ENCODE assay signal across 1 cellular context in the genomic region with DNA sequence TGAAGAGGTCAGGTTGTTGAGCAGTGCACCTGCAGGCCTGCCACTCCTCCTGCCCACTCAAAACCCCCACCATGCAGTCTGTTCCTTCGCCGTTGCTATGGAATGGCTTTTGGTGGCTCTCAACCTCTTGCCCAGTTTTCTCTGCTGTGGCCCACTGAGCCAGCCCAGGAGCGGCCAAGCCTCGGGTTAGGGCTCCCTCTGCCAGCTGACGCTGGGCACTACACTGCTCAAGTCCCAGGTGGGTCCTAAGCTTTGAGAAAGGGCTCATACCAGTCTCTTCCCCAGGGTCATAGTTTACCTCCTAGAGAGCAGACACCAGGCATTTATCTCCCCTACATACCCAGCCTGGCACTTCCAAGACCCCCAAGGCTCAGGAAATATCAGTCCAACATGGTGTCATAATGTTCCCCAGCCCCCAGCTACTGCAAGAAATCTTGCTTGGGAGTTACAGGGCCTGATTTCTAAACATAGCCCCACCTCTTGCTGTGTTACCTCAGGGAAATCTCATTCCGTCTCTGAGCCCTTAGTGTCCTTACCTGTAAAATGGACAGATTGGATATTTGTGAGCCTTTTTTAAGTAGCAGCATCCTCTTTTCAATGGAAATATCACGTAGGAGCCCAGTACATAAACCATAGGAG.
TF ChIP-seq lines count a peak whose summit lies in the region.

No MANE protein-coding gene starts in this region.

TF ChIP-seq in GM12878, 131 proteins besides CTCF, POLR2A, EP300 and RAD21 (continued from another document):
- TF ChIP-seq, protein P1, sequence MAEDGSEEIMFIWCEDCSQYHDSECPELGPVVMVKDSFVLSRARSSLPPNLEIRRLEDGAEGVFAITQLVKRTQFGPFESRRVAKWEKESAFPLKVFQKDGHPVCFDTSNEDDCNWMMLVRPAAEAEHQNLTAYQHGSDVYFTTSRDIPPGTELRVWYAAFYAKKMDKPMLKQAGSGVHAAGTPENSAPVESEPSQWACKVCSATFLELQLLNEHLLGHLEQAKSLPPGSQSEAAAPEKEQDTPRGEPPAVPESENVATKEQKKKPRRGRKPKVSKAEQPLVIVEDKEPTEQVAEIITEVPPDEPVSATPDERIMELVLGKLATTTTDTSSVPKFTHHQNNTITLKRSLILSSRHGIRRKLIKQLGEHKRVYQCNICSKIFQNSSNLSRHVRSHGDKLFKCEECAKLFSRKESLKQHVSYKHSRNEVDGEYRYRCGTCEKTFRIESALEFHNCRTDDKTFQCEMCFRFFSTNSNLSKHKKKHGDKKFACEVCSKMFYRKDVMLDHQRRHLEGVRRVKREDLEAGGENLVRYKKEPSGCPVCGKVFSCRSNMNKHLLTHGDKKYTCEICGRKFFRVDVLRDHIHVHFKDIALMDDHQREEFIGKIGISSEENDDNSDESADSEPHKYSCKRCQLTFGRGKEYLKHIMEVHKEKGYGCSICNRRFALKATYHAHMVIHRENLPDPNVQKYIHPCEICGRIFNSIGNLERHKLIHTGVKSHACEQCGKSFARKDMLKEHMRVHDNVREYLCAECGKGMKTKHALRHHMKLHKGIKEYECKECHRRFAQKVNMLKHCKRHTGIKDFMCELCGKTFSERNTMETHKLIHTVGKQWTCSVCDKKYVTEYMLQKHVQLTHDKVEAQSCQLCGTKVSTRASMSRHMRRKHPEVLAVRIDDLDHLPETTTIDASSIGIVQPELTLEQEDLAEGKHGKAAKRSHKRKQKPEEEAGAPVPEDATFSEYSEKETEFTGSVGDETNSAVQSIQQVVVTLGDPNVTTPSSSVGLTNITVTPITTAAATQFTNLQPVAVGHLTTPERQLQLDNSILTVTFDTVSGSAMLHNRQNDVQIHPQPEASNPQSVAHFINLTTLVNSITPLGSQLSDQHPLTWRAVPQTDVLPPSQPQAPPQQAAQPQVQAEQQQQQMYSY (CRISPR knock-in tag; IDR thresholded peaks at IDR 0.05) = no peak
- TF ChIP-seq SMC3 (IDR thresholded peaks at IDR 0.05; ENCODE audit: borderline replicate concordance, low read length) = peak; percentile 87
